ENCODE assay signal across 27 cellular contexts in the genomic region with DNA sequence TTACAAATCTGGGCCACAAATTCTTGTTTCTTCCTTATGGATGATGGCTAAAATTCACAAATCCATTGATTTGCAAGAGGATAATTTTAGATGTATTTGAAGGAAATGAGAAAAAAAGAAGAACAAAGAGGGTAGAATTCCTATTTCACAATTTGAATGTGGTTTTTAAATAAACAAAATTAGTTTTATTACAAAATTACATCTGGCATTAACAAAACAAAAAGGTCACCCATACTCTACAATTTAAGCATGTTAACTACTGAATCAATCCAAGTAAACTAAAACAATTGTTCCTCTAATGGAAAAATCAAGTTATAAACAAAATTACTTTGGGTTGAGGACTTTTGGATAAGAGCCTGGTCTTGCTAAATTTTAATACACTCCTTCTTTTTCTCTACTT.
A peak's percentile ranks its signal among the peaks of the same experiment; 100 is the strongest.
DNase-seq lines count a peak whose midpoint lies in the region; FAIRE-seq and TF ChIP-seq lines count a peak whose summit lies in the region.
"Had no signal": no experiment of that assay in that cellular context is flagged by ENCODE, and none has a peak within 500 bp of the region (broad histone marks: within the 10 kb centered on the region; RNA-seq: fewer than 3 reads in every experiment).

No MANE protein-coding gene starts in this region.

- no peaks in the 10 kb centered on the region for H3K36me3 Mint-ChIP-seq in astrocyte (ENCODE audit: low read depth, unreplicated experiment)
- H3K36me3 Mint-ChIP-seq in activated T-helper 1 cell treated with anti-CD3 and anti-CD28 coated beads, Interleukin-12 subunit alpha, Interleukin-12 subunit beta, Interleukin-2, Interleukin-4 antibody, amounts not matched to agents 30 ng/mL and 10 ng/mL and 1 ng/mL, durations not matched to agents 14 hours and 24 hours and 36 hours (ENCODE audit: low read depth): no peaks in the 10 kb centered on the region
- H3K36me3 Mint-ChIP-seq: CD8-positive, alpha-beta T cell had no signal

- no peak overlapping the region for H3K4me3 Mint-ChIP-seq in astrocyte (ENCODE audit: unreplicated experiment)
- H3K4me3 Mint-ChIP-seq in activated T-helper 1 cell treated with anti-CD3 and anti-CD28 coated beads, Interleukin-12 subunit alpha, Interleukin-12 subunit beta, Interleukin-2, Interleukin-4 antibody, amounts not matched to agents 30 ng/mL and 10 ng/mL and 1 ng/mL, durations not matched to agents 14 hours and 24 hours and 36 hours: no peak overlapping the region
- H3K4me3 Mint-ChIP-seq: B cell; CD4-positive, alpha-beta T cell; CD8-positive, alpha-beta T cell had no signal

- TF ChIP-seq CTCF in astrocyte (IDR thresholded peaks at IDR 0.05; ENCODE audit: insufficient read depth, low read depth, low read length): no peak
- TF ChIP-seq CTCF in fibroblast of villous mesenchyme (IDR thresholded peaks at IDR 0.05; ENCODE audit: insufficient read depth, low read depth, low read length): no peak

- H3K4me1 Mint-ChIP-seq in astrocyte (ENCODE audit: low read depth, unreplicated experiment): peaks cover 12% of the 10 kb centered on the region
- no peaks in the 10 kb centered on the region for H3K4me1 Mint-ChIP-seq in activated T-helper 1 cell treated with anti-CD3 and anti-CD28 coated beads, Interleukin-12 subunit alpha, Interleukin-12 subunit beta, Interleukin-2, Interleukin-4 antibody, amounts not matched to agents 30 ng/mL and 10 ng/mL and 1 ng/mL, durations not matched to agents 14 hours and 24 hours and 36 hours (ENCODE audit: low read depth)
- H3K4me1 Mint-ChIP-seq: B cell had no signal

- H3K27me3 ChIP-seq in astrocyte (ENCODE audit: insufficient read depth, low read length): no peaks in the 10 kb centered on the region
- H3K27me3 ChIP-seq: BLaER1 treated with 17β-estradiol and CSF1 and Interleukin-3, amounts not matched to agents 10 nM and 100 nM had no signal

- no peaks in the 10 kb centered on the region for H3K27me3 Mint-ChIP-seq in astrocyte (ENCODE audit: low read depth, unreplicated experiment)
- no peaks in the 10 kb centered on the region for H3K27me3 Mint-ChIP-seq in activated T-helper 1 cell treated with anti-CD3 and anti-CD28 coated beads, Interleukin-12 subunit alpha, Interleukin-12 subunit beta, Interleukin-2, Interleukin-4 antibody, amounts not matched to agents 30 ng/mL and 10 ng/mL and 1 ng/mL, durations not matched to agents 14 hours and 24 hours and 36 hours (ENCODE audit: insufficient read depth)
- H3K27me3 Mint-ChIP-seq: B cell; CD4-positive, alpha-beta T cell had no signal

- no peaks in the 10 kb centered on the region for H3K9me3 Mint-ChIP-seq in astrocyte (ENCODE audit: unreplicated experiment)
- no peaks in the 10 kb centered on the region for H3K9me3 Mint-ChIP-seq in activated T-helper 1 cell treated with anti-CD3 and anti-CD28 coated beads, Interleukin-12 subunit alpha, Interleukin-12 subunit beta, Interleukin-2, Interleukin-4 antibody, amounts not matched to agents 30 ng/mL and 10 ng/mL and 1 ng/mL, durations not matched to agents 14 hours and 24 hours and 36 hours
- H3K9me3 Mint-ChIP-seq: CD8-positive, alpha-beta T cell had no signal

- H2AFZ ChIP-seq in astrocyte (ENCODE audit: low read depth, low read length): no peak overlapping the region

- H3K9ac ChIP-seq in astrocyte (ENCODE audit: low read length): no peak overlapping the region
- H3K9ac ChIP-seq: BLaER1 treated with 17β-estradiol and CSF1 and Interleukin-3, amounts not matched to agents 10 nM and 100 nM had no signal

- H3K9me3 ChIP-seq in astrocyte (ENCODE audit: insufficient read depth, low read depth, low read length): peaks cover 2% of the 10 kb centered on the region
- H3K9me3 ChIP-seq: BLaER1 treated with 17β-estradiol and CSF1 and Interleukin-3, amounts not matched to agents 10 nM and 100 nM; Caco-2 had no signal

- no peak overlapping the region for H3K27ac ChIP-seq in astrocyte (ENCODE audit: low read depth, low read length)
- H3K27ac ChIP-seq: BLaER1 treated with 17β-estradiol and CSF1 and Interleukin-3, amounts not matched to agents 10 nM and 100 nM; C4-2B had no signal

- no peaks in the 10 kb centered on the region for H4K20me1 ChIP-seq in astrocyte (ENCODE audit: insufficient read depth, low read length)
- H4K20me1 ChIP-seq: BLaER1 treated with 17β-estradiol and CSF1 and Interleukin-3, amounts not matched to agents 10 nM and 100 nM had no signal

- H3K79me2 ChIP-seq in astrocyte (ENCODE audit: insufficient read depth, low read length): no peaks in the 10 kb centered on the region

- no peak overlapping the region for H3K4me3 ChIP-seq in astrocyte (ENCODE audit: insufficient read depth, low read depth, low read length)
- no peak overlapping the region for H3K4me3 ChIP-seq in fibroblast of villous mesenchyme (ENCODE audit: low read depth, low read length)
- H3K4me3 ChIP-seq: BLaER1 treated with 17β-estradiol and CSF1 and Interleukin-3, amounts not matched to agents 10 nM and 100 nM had no signal

- H3K27ac Mint-ChIP-seq in astrocyte (ENCODE audit: unreplicated experiment): no peak overlapping the region
- no peak overlapping the region for H3K27ac Mint-ChIP-seq in activated T-helper 1 cell treated with anti-CD3 and anti-CD28 coated beads, Interleukin-12 subunit alpha, Interleukin-12 subunit beta, Interleukin-2, Interleukin-4 antibody, amounts not matched to agents 30 ng/mL and 10 ng/mL and 1 ng/mL, durations not matched to agents 14 hours and 24 hours and 36 hours
- H3K27ac Mint-ChIP-seq: B cell; CD4-positive, alpha-beta T cell; CD8-positive, alpha-beta T cell had no signal

- intact Hi-C loops in activated T-helper 1 cell treated with anti-CD3 and anti-CD28 coated beads, Interleukin-12 subunit alpha, Interleukin-12 subunit beta, Interleukin-2, Interleukin-4 antibody, amounts not matched to agents 30 ng/mL and 10 ng/mL and 1 ng/mL, durations not matched to agents 14 hours and 24 hours and 36 hours (cut with micrococcal nuclease): no loop called here

- no peak overlapping the region for H3K4me2 ChIP-seq in astrocyte (ENCODE audit: low read length)
- H3K4me2 ChIP-seq: BLaER1 treated with 17β-estradiol and CSF1 and Interleukin-3, amounts not matched to agents 10 nM and 100 nM had no signal

- H3K4me1 ChIP-seq in astrocyte (ENCODE audit: insufficient read depth, low read length): no peaks in the 10 kb centered on the region
- H3K4me1 ChIP-seq: BLaER1 treated with 17β-estradiol and CSF1 and Interleukin-3, amounts not matched to agents 10 nM and 100 nM; Caco-2 had no signal

- H3K36me3 ChIP-seq in astrocyte (ENCODE audit: insufficient read depth, low read length): no peaks in the 10 kb centered on the region
- H3K36me3 ChIP-seq: BLaER1 treated with 17β-estradiol and CSF1 and Interleukin-3, amounts not matched to agents 10 nM and 100 nM had no signal

- FAIRE-seq in astrocyte (lab: Jason Lieb, UNC): peak; percentile 32
- FAIRE-seq: A204.1, D721Med, GM12891 had no signal

- DNase-seq in M059J (ENCODE audit: low read depth): peak; percentile 28
- no peak for DNase-seq in astrocyte (ENCODE audit: low read depth)
- DNase-seq in fibroblast of gingiva (ENCODE audit: low read depth): peak; percentile 71
- DNase-seq in fibroblast of villous mesenchyme (ENCODE audit: low read depth): peak; percentile 50
- DNase-seq in activated T-helper 1 cell treated with anti-CD3 and anti-CD28 coated beads, Interleukin-12 subunit alpha, Interleukin-12 subunit beta, Interleukin-2, Interleukin-4 antibody, amounts not matched to agents 30 ng/mL and 10 ng/mL and 1 ng/mL, durations not matched to agents 14 hours and 24 hours and 36 hours (ENCODE audit: low spot score): no peak
- DNase-seq in DMS 273 treated with DMSO at 0.1 percent for 48 hours (lab: John Stamatoyannopoulos, UW): no peak
- no peak for DNase-seq in NCI-H2081 treated with DMSO at 0.1 percent for 48 hours (lab: John Stamatoyannopoulos, UW)
- no peak for DNase-seq in Kasumi-1 (lab: John Stamatoyannopoulos, UW)
- DNase-seq: 8988T; ACHN; AML-193; Caco-2; Calu3; CD4-positive, alpha-beta T cell; CD8-positive, alpha-beta T cell; DMS153; DMS53; DMS79; DND-41; EL; GDM1 had no signal

Comparison
In these comparisons a context has a peak if more than half of its experiments do, and no peak if none do; other contexts are left out.
1. DNase-seq: peak in M059J (single experiment), fibroblast of gingiva (single experiment) and fibroblast of villous mesenchyme (single experiment); none in astrocyte (single experiment), activated T-helper 1 cell treated with anti-CD3 and anti-CD28 coated beads, Interleukin-12 subunit alpha, Interleukin-12 subunit beta, Interleukin-2, Interleukin-4 antibody, amounts not matched to agents 30 ng/mL and 10 ng/mL and 1 ng/mL, durations not matched to agents 14 hours and 24 hours and 36 hours (single experiment), DMS 273 treated with DMSO at 0.1 percent for 48 hours (single experiment), NCI-H2081 treated with DMSO at 0.1 percent for 48 hours (single experiment) and Kasumi-1 (0 of 2).